ENCODE assay signal across 9 cellular contexts in the genomic region with DNA sequence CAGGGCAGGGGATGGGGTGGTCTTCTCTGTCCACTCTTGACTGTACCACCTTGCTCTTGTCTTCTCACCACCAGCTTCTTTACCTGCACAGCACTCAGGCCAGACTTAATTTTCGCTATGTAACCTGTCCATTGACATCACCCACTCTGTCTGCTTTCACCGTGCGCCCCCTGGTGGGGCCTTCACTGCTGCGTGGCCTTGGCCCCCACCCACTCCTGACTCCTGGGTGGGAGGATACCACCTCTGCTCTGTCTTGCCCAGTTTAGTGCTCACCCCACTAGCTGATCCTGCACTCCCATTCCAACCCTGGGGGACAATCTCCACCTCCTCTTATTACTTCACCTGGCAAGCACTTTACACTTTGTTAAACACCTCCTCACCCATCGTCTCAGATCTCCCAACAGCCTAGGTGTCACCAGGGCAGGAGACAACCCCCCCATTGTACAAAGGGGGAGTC. TPM values are rescaled to one million over a fixed set of nuclear protein-coding genes. Genes with fewer than 3 reads are reported as not detected.
DNase-seq lines count a peak whose midpoint lies in the region; ATAC-seq and TF ChIP-seq lines count a peak whose summit lies in the region.
"Had no signal": no experiment of that assay in that cellular context is flagged by ENCODE, and none has a peak within 500 bp of the region (broad histone marks: within the 10 kb centered on the region; RNA-seq: fewer than 3 reads in every experiment).

No MANE protein-coding gene starts in this region.

- peak; percentile 77 to 89 (median 84) for TF ChIP-seq CTCF in esophagus squamous epithelium (IDR thresholded peaks at IDR 0.05)
- TF ChIP-seq CTCF in neural progenitor cell (IDR thresholded peaks at IDR 0.05) = peak; percentile 83
- peak; percentile 79 to 86 (median 80) for TF ChIP-seq CTCF in testis (IDR thresholded peaks at IDR 0.05)

- H3K27me3 ChIP-seq in esophagus squamous epithelium (peaks cover 0 to 77% (median 0%) of the 10 kb centered on the region in 4 donors), neural progenitor cell (peaks cover 76% of the 10 kb centered on the region), testis (no peaks in the 10 kb centered on the region)

- H3K27ac Mint-ChIP-seq in neural progenitor cell = no peak overlapping the region

- H4K20me1 ChIP-seq in neural progenitor cell (ENCODE audit: low read depth) = no peaks in the 10 kb centered on the region
- H4K20me1 ChIP-seq: BLaER1 had no signal

- peaks cover 20% of the 10 kb centered on the region for H3K4me1 Mint-ChIP-seq in neural progenitor cell

- no peak for ATAC-seq in HG02759 (IDR thresholded peaks at IDR 0.05; ENCODE audit: unreplicated experiment)

- H3K4me3 Mint-ChIP-seq in neural progenitor cell = peak overlapping the region; percentile 31

- H3K9me3 Mint-ChIP-seq in neural progenitor cell = no peaks in the 10 kb centered on the region

- DNase-seq in NCI-H1694 (lab: John Stamatoyannopoulos, UW) (peak; percentile 23), NCI-H1694 treated with DMSO at 0.1 percent for 48 hours (lab: John Stamatoyannopoulos, UW) (no peak), NOMO-1 treated with DMSO at 0.1 percent for 48 hours (lab: John Stamatoyannopoulos, UW; ENCODE audit: unreplicated experiment) (peak; percentile 32), esophagus squamous epithelium (lab: John Stamatoyannopoulos, UW) (no peak), neural progenitor cell (ENCODE audit: low spot score) (peak; percentile 69), testis (peak; percentile 79)
- DNase-seq in activated CD8-positive, alpha-beta memory T cell treated with anti-CD3 and anti-CD28 coated beads, Interleukin-2, amount 50 U/mL, for 48 hours = peak; percentile 92

- peaks cover 17% of the 10 kb centered on the region for H3K27me3 Mint-ChIP-seq in neural progenitor cell (ENCODE audit: insufficient read depth, low read depth)

- H3K4me2 ChIP-seq in neural progenitor cell = no peak overlapping the region
- H3K4me2 ChIP-seq: BLaER1 had no signal

- H3F3A ChIP-seq in neural progenitor cell (ENCODE audit: low read depth) = no peaks in the 10 kb centered on the region

- H3K9ac ChIP-seq in neural progenitor cell = no peak overlapping the region
- H3K9ac ChIP-seq: BLaER1 had no signal

- intact Hi-C loops in esophagus squamous epithelium (cut with DNase I) (no loop called here), testis (cut with DNase I; ENCODE audit: low total_unique reads) (no loop called here)

- 2 to 18% methylated on average over 5 of the region's 5 CpGs for WGBS in esophagus squamous epithelium, 2 donors
- WGBS in testis, 2 donors = 36 to 46% methylated on average over 4 to 5 of the region's 5 CpGs

- no peaks in the 10 kb centered on the region for H3K36me3 Mint-ChIP-seq in neural progenitor cell

- H3K4me1 ChIP-seq in esophagus squamous epithelium (peaks cover 14 to 36% (median 15%) of the 10 kb centered on the region in 3 donors), neural progenitor cell (peaks cover 6% of the 10 kb centered on the region), testis (peaks cover 24% of the 10 kb centered on the region)

- H3K79me2 ChIP-seq in neural progenitor cell (ENCODE audit: low read depth) = no peaks in the 10 kb centered on the region

- H3K27ac ChIP-seq in esophagus squamous epithelium (no peak overlapping the region), neural progenitor cell (no peak overlapping the region), testis (no peak overlapping the region)
- H3K27ac ChIP-seq: BLaER1 had no signal

- H3K4me3 ChIP-seq in esophagus squamous epithelium (no peak overlapping the region), neural progenitor cell (no peak overlapping the region), testis (no peak overlapping the region)
- H3K4me3 ChIP-seq: BLaER1 had no signal

- H2AFZ ChIP-seq in neural progenitor cell (replicated peaks) = no peak overlapping the region

- TF ChIP-seq POLR2A in esophagus squamous epithelium (IDR thresholded peaks at IDR 0.05) (no peak), testis (IDR thresholded peaks at IDR 0.05) (no peak)

- no peaks in the 10 kb centered on the region for H3K36me3 ChIP-seq in esophagus squamous epithelium
- H3K36me3 ChIP-seq in neural progenitor cell = no peaks in the 10 kb centered on the region
- no peaks in the 10 kb centered on the region for H3K36me3 ChIP-seq in testis (ENCODE audit: low read depth, missing control alignments)
- H3K36me3 ChIP-seq: BLaER1 had no signal

- no peaks in the 10 kb centered on the region for H3K9me3 ChIP-seq in esophagus squamous epithelium
- H3K9me3 ChIP-seq in neural progenitor cell (ENCODE audit: low read depth) = no peaks in the 10 kb centered on the region
- H3K9me3 ChIP-seq in testis = no peaks in the 10 kb centered on the region
- H3K9me3 ChIP-seq: BLaER1 had no signal

RNA-seq across cellular contexts. Expression of a gene that starts 17.7 kb away (rescaled TPM):
- total RNA-seq in esophagus squamous epithelium (1 to 10 TPM in 3 of 4 donors, under 1 TPM in 1; 0.40 to 1.9 (median 1.5) TPM), neural progenitor cell (ENCODE audit: low replicate concordance) (0.43 TPM in 1 of 2 replicates, not detected in the other), testis (10 to 100 TPM in 1 of 2 donors, 1 to 10 TPM in 1; 8.4 to 11.3 TPM)
- polyA plus RNA-seq in testis (ENCODE audit: insufficient read depth, low read depth, low replicate concordance) = 10.2 TPM

RNA-seq across cellular contexts. Expression of a gene that starts 32.0 kb away (rescaled TPM):
- total RNA-seq in esophagus squamous epithelium (1 to 10 TPM in 1 of 4 donors, under 1 TPM in 1, not detected in 2; 0.38 to 1.1 TPM), neural progenitor cell (ENCODE audit: low replicate concordance) (not detected in 2 replicates), testis (1 to 10 TPM; 1.2 to 3.0 TPM)
- polyA plus RNA-seq in testis (ENCODE audit: insufficient read depth, low read depth, low replicate concordance) = 14.5 TPM

Comparison
In these comparisons a context has a peak if more than half of its experiments do, and no peak if none do; other contexts are left out.
1. DNase-seq: peak in NCI-H1694 (single experiment), NOMO-1 treated with DMSO at 0.1 percent for 48 hours (single experiment), activated CD8-positive, alpha-beta memory T cell treated with anti-CD3 and anti-CD28 coated beads, Interleukin-2, amount 50 U/mL, for 48 hours (single experiment), neural progenitor cell (single experiment) and testis (single experiment); none in NCI-H1694 treated with DMSO at 0.1 percent for 48 hours (single experiment) and esophagus squamous epithelium (single experiment).
2. Peak in every context shown above with its lines, with median percentiles within 50 percentile points of each other: CTCF ChIP-seq.